18 cellular contexts compared by ENCODE assay signal in the genomic region with DNA sequence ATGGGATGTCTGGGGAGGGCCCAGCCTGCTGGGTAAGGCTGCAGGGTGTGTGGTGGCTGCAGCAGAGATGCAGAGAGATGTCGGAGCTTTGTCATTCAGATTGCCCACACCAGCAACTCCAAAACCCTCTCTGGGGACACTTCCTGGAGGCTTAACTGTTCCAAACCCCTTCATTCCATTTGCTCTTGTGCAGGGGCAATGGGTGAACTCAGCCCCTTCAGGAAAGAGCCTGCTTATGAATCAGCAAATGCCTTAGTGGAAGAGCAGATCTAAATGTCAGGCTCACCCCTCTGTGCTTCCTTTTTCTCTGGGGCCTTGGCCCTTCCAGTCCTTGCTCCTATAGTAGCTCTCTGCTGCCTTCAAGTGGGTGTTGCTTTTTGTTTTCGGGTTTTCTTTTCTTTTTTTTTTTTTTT. TPM values are rescaled to one million over a fixed set of nuclear protein-coding genes. Genes with fewer than 3 reads are reported as not detected.
DNase-seq lines count a peak whose midpoint lies in the region; ATAC-seq, FAIRE-seq and TF ChIP-seq lines count a peak whose summit lies in the region.
"Had no signal": no experiment of that assay in that cellular context is flagged by ENCODE, and none has a peak within 500 bp of the region (broad histone marks: within the 10 kb centered on the region; RNA-seq: fewer than 3 reads in every experiment).

No MANE protein-coding gene starts in this region.

- TF ChIP-seq RAD21 in H1 (IDR thresholded peaks at IDR 0.05 in 1 of 2, conservative IDR thresholded peaks at IDR 0.05 in 1 of 2; ENCODE audit: low read depth in 2 of 2, low read length in 2 of 2), result peak; percentile 43 to 55

- H3K79me2 ChIP-seq in H1 (ENCODE audit: control insufficient read depth in 1 of 2, insufficient read depth in 2 of 2, low read length in 2 of 2), result no peaks in the 10 kb centered on the region
- H3K79me2 ChIP-seq: parathyroid adenoma had no signal

- TF ChIP-seq EP300 in H1 (IDR thresholded peaks at IDR 0.05; ENCODE audit: borderline replicate concordance in 1 of 2, low read depth in 2 of 2, low read length in 2 of 2), result no peak

- peak overlapping the region; percentile 86; the same call in 1 of the 2 replicates for H2BK12ac ChIP-seq in H1 (ENCODE audit: low read depth, low read length)

- H3K4me3 ChIP-seq in H7 (ENCODE audit: insufficient read depth, low read depth, low read length), result no peak overlapping the region
- no peak overlapping the region for H3K4me3 ChIP-seq in H1 (ENCODE audit: extremely low read depth in 1 of 4, insufficient read depth in 2 of 4, low read depth in 3 of 4, low read length in 4 of 4)
- no peak overlapping the region for H3K4me3 ChIP-seq in effector memory CD4-positive, alpha-beta T cell (ENCODE audit: insufficient read depth, low read depth, low read length, poor library complexity, severe bottlenecking)
- H3K4me3 ChIP-seq: right lobe of liver had no signal

- FAIRE-seq in H1 (lab: Jason Lieb, UNC), result peak; percentile 85

- H3K36me3 Mint-ChIP-seq in activated naive CD4-positive, alpha-beta T cell treated with anti-CD3 and anti-CD28 coated beads, Interleukin-2, amount 50 U/mL, for 72 hours, result no peaks in the 10 kb centered on the region
- H3K36me3 Mint-ChIP-seq in progenitor cell of endocrine pancreas (ENCODE audit: insufficient read depth), result no peaks in the 10 kb centered on the region
- H3K36me3 Mint-ChIP-seq: brain, natural killer cell had no signal

- no peak overlapping the region for H3K14ac ChIP-seq in H1 (ENCODE audit: insufficient read length)

- H3K27me3 Mint-ChIP-seq in progenitor cell of endocrine pancreas, result peaks cover 23% of the 10 kb centered on the region

- H4K91ac ChIP-seq in H1 (replicated peaks; ENCODE audit: insufficient read length, low read length), result peak overlapping the region; percentile 97

- H2AK5ac ChIP-seq in H1 (ENCODE audit: low read depth, low read length), result no peak overlapping the region; the same call in 1 of the 2 replicates

- peak overlapping the region; percentile 61; the same call in 1 of the 2 replicates for H2BK5ac ChIP-seq in H1 (ENCODE audit: low read depth, low read length)

- H4K8ac ChIP-seq in H1 (ENCODE audit: extremely low read depth, insufficient read depth, low read length), result no peak overlapping the region

- H3K56ac ChIP-seq in H1 (replicated peaks; ENCODE audit: insufficient read length, low read depth, low read length), result no peak overlapping the region

- peak overlapping the region; percentile 54; the same call in 1 of the 2 replicates for H2AFZ ChIP-seq in H1 (ENCODE audit: low read length)
- H2AFZ ChIP-seq: parathyroid adenoma had no signal

- peak overlapping the region; percentile 69 for H3K4ac ChIP-seq in H1 (replicated peaks; ENCODE audit: insufficient read length, low read depth, low read length)

- DNase-seq in AG09319 (ENCODE audit: extremely low read depth, low read depth), result no peak
- DNase-seq in H7, result peak; percentile 73
- DNase-seq in NCI-H1694 (lab: John Stamatoyannopoulos, UW), result peak; percentile 56
- DNase-seq in H1 (ENCODE audit: low read depth in 1 of 2, low spot score in 2 of 2), result no peak
- no peak for DNase-seq in activated naive CD4-positive, alpha-beta T cell treated with anti-CD3 and anti-CD28 coated beads, Interleukin-2, amount 50 U/mL, for 72 hours (ENCODE audit: low spot score in 2 of 2)
- DNase-seq in D341Med (ENCODE audit: low spot score), result no peak
- DNase-seq in effector memory CD4-positive, alpha-beta T cell, result no peak
- DNase-seq in progenitor cell of endocrine pancreas (ENCODE audit: low spot score, unreplicated experiment), result no peak
- DNase-seq: activated CD4-positive, alpha-beta T cell treated with anti-CD3 and anti-CD28 coated beads, Interleukin-2, amount 10 ng/mL, durations not matched to agents 24 days and 14 days; activated naive CD8-positive, alpha-beta T cell treated with anti-CD3 and anti-CD28 coated beads, Interleukin-2, amount 50 U/mL, for 24 hours; DMS153; left colon; natural killer cell; NCI-H146; right lobe of liver; SW 1271 had no signal

- H3K4me1 ChIP-seq in H1 (replicated peaks in 1 of 4; ENCODE audit: control insufficient read depth in 3 of 4, insufficient read depth in 4 of 4, low read length in 3 of 4), result peaks cover 21 to 39% (median 25%) of the 10 kb centered on the region in 4 experiments
- no peaks in the 10 kb centered on the region for H3K4me1 ChIP-seq in effector memory CD4-positive, alpha-beta T cell (ENCODE audit: control insufficient read depth, insufficient read depth, low read length, poor library complexity, severe bottlenecking)
- H3K4me1 ChIP-seq: parathyroid adenoma, right lobe of liver had no signal

- H3K18ac ChIP-seq in H1 (ENCODE audit: extremely low read depth, low read length), result peak overlapping the region; percentile 63

- no peaks in the 10 kb centered on the region for H3K9me3 ChIP-seq in H1 (ENCODE audit: insufficient read depth in 2 of 2, low read depth in 1 of 2, low read length in 1 of 2)
- H3K9me3 ChIP-seq in effector memory CD4-positive, alpha-beta T cell (ENCODE audit: control insufficient read depth, low read length), result no peaks in the 10 kb centered on the region
- H3K9me3 ChIP-seq: right lobe of liver had no signal

- H3K27ac Mint-ChIP-seq in activated naive CD4-positive, alpha-beta T cell treated with anti-CD3 and anti-CD28 coated beads, Interleukin-2, amount 50 U/mL, for 72 hours, result no peak overlapping the region
- H3K27ac Mint-ChIP-seq in progenitor cell of endocrine pancreas, result no peak overlapping the region
- H3K27ac Mint-ChIP-seq: activated CD4-positive, alpha-beta T cell treated with anti-CD3 and anti-CD28 coated beads, Interleukin-2, amount 10 ng/mL, durations not matched to agents 24 days and 14 days; activated naive CD8-positive, alpha-beta T cell treated with anti-CD3 and anti-CD28 coated beads, Interleukin-2, amount 50 U/mL, for 24 hours; brain; natural killer cell had no signal

- no peak overlapping the region for H4K5ac ChIP-seq in H1 (ENCODE audit: insufficient read length, low read depth, low read length)

- no peak for TF ChIP-seq POLR2A in H1 (IDR thresholded peaks at IDR 0.05; ENCODE audit: control extremely low read depth in 1 of 2, low read depth in 2 of 2, low read length in 2 of 2)

- H3K27ac ChIP-seq in H1 (ENCODE audit: low read depth, low read length), result no peak overlapping the region
- no peak overlapping the region for H3K27ac ChIP-seq in effector memory CD4-positive, alpha-beta T cell (ENCODE audit: insufficient read depth, low read length, poor library complexity, severe bottlenecking)
- H3K27ac ChIP-seq: parathyroid adenoma, right lobe of liver had no signal

- ATAC-seq in activated naive CD4-positive, alpha-beta T cell treated with anti-CD3 and anti-CD28 coated beads, Interleukin-2, amount 50 U/mL, for 72 hours, result no peak
- ATAC-seq: activated naive CD8-positive, alpha-beta T cell treated with anti-CD3 and anti-CD28 coated beads, Interleukin-2, amount 50 U/mL, for 24 hours; left colon; natural killer cell; right lobe of liver had no signal

- H3K4me2 ChIP-seq in H1 (ENCODE audit: insufficient read depth in 1 of 2, low read depth in 2 of 2, low read length in 2 of 2), result peak overlapping the region; percentile 9 to 47

- TF ChIP-seq CTCF in AG09319 (IDR thresholded peaks at IDR 0.05; ENCODE audit: low read depth, low read length) (peak; percentile 16), H1 (IDR thresholded peaks at IDR 0.05; ENCODE audit: control extremely low read depth in 1 of 3, insufficient read depth in 1 of 3, low read depth in 1 of 3, low read length in 3 of 3) (peak in 2 of 3 experiments; percentile 22 to 26; a peak in 2 of 4 replicates), progenitor cell of endocrine pancreas (IDR thresholded peaks at IDR 0.05; ENCODE audit: unreplicated experiment) (no peak)

- POLR2A ChIA-PET in H1 (lab: Charles Lee; ENCODE audit: partially characterized antibody), result interaction anchor here (1.9 to 2.1 kb wide), 2 partner anchors 9 to 21 kb away, joined by 5 to 9 read pairs; no protein-coding TSS in a partner anchor

- H3K36me3 ChIP-seq in H7 (replicated peaks; ENCODE audit: control insufficient read depth, insufficient read depth, low read length) (no peaks in the 10 kb centered on the region; the same call in 1 of the 2 replicates), H1 (ENCODE audit: control insufficient read depth in 2 of 4, insufficient read depth in 4 of 4, low read length in 3 of 4) (no peaks in the 10 kb centered on the region)
- no peaks in the 10 kb centered on the region for H3K36me3 ChIP-seq in effector memory CD4-positive, alpha-beta T cell (ENCODE audit: control insufficient read depth, insufficient read depth, low read length)
- H3K36me3 ChIP-seq: right lobe of liver had no signal

- peak overlapping the region; percentile 82; the same call in 1 of the 2 replicates for H2BK20ac ChIP-seq in H1 (ENCODE audit: low read length)

- CTCF ChIA-PET in H1 (lab: Charles Lee; ENCODE audit: partially characterized antibody), result interaction anchor here (0.7 to 4.8 kb wide), 14 partner anchors 10 to 320 kb away, joined by 3 to 24 read pairs (median 4); no protein-coding TSS in a partner anchor

- H3K79me1 ChIP-seq in H1 (ENCODE audit: low read depth, low read length), result no peaks in the 10 kb centered on the region

- 65% methylated on average over 2 of the region's 2 CpGs; no CpG with 5 or more reads in 1 of the 2 experiments for WGBS in H1 (ENCODE audit: extremely low coverage in 1 of 2, insufficient coverage in 1 of 2, insufficient read length in 1 of 2, insufficient replicate concordance in 2 of 2, low coverage in 1 of 2, low lambda C conversion rate in 2 of 2, missing lambda C conversion rate in 1 of 2), 2 experiments

- H3K27me3 ChIP-seq in H7 (ENCODE audit: control insufficient read depth, insufficient read depth, low read length) (no peaks in the 10 kb centered on the region; the same call in 1 of the 2 replicates), H1 (replicated peaks in 1 of 4; ENCODE audit: control insufficient read depth in 3 of 4, extremely low read depth in 1 of 4, insufficient read depth in 3 of 4, low read length in 3 of 4) (peaks cover 0 to 4% (median 3%) of the 10 kb centered on the region in 4 experiments; a peak in 2 of 7 replicates)
- no peaks in the 10 kb centered on the region for H3K27me3 ChIP-seq in effector memory CD4-positive, alpha-beta T cell (replicated peaks; ENCODE audit: control insufficient read depth, insufficient read depth, low read length, poor library complexity, severe bottlenecking)
- H3K27me3 ChIP-seq: right lobe of liver had no signal

- no peak overlapping the region for H3K9ac ChIP-seq in H1 (replicated peaks in 1 of 4; ENCODE audit: extremely low read depth in 1 of 4, low read depth in 3 of 4, low read length in 3 of 4)
- H3K9ac ChIP-seq: parathyroid adenoma had no signal

- H4K20me1 ChIP-seq in H1 (replicated peaks in 1 of 2; ENCODE audit: control insufficient read depth in 1 of 2, insufficient read depth in 2 of 2, low read length in 2 of 2), result no peaks in the 10 kb centered on the region

- no peak overlapping the region for H3K23ac ChIP-seq in H1 (ENCODE audit: insufficient read length)

- H3K4me1 Mint-ChIP-seq in progenitor cell of endocrine pancreas (ENCODE audit: low read depth), result no peaks in the 10 kb centered on the region
- H3K4me1 Mint-ChIP-seq: activated CD4-positive, alpha-beta T cell treated with anti-CD3 and anti-CD28 coated beads, Interleukin-2, amount 10 ng/mL, durations not matched to agents 24 days and 14 days; activated naive CD8-positive, alpha-beta T cell treated with anti-CD3 and anti-CD28 coated beads, Interleukin-2, amount 50 U/mL, for 24 hours; natural killer cell had no signal

- H2BK120ac ChIP-seq in H1 (replicated peaks; ENCODE audit: low read depth, low read length), result peak overlapping the region; percentile 84

- peaks cover 2% of the 10 kb centered on the region; the same call in 1 of the 2 replicates for H3K23me2 ChIP-seq in H1 (ENCODE audit: low read depth, low read length)

- no peaks in the 10 kb centered on the region for H3K9me3 Mint-ChIP-seq in activated naive CD4-positive, alpha-beta T cell treated with anti-CD3 and anti-CD28 coated beads, Interleukin-2, amount 50 U/mL, for 72 hours
- H3K9me3 Mint-ChIP-seq in progenitor cell of endocrine pancreas (ENCODE audit: low read depth), result no peaks in the 10 kb centered on the region
- H3K9me3 Mint-ChIP-seq: activated CD4-positive, alpha-beta T cell treated with anti-CD3 and anti-CD28 coated beads, Interleukin-2, amount 10 ng/mL, durations not matched to agents 24 days and 14 days; activated naive CD8-positive, alpha-beta T cell treated with anti-CD3 and anti-CD28 coated beads, Interleukin-2, amount 50 U/mL, for 24 hours; natural killer cell had no signal

- no peak overlapping the region for H3K4me3 Mint-ChIP-seq in progenitor cell of endocrine pancreas (ENCODE audit: low read depth)
- H3K4me3 Mint-ChIP-seq: activated CD4-positive, alpha-beta T cell treated with anti-CD3 and anti-CD28 coated beads, Interleukin-2, amount 10 ng/mL, durations not matched to agents 24 days and 14 days; activated naive CD8-positive, alpha-beta T cell treated with anti-CD3 and anti-CD28 coated beads, Interleukin-2, amount 50 U/mL, for 24 hours; brain; natural killer cell had no signal

- H2BK15ac ChIP-seq in H1 (ENCODE audit: low read length), result 0 out of 2 replicates have a peak overlapping the region, but pooled peaks have one; percentile 11

RNA-seq across cellular contexts. Expression of gene GPATCH2L, which starts 36.7 kb away (rescaled TPM):
- 43.1 and 46.0 TPM in 2 replicates for total RNA-seq in H7 (2014; rRNA removed; shearing (Covaris generic))
- 54.9 and 56.1 TPM in 2 replicates for total RNA-seq in H1 (2021; fragmentation: NEBNext Ultra II Directional; extraction: Animal tissue kit (Norgen Biotek cat#: 25700))
- 26.0 and 36.9 TPM in 2 replicates for polyA plus RNA-seq in H1 (2011; rRNA removed)
- 42.9 TPM for polyA plus RNA-seq in H1 (2011; cell fraction: cytosol; rRNA removed)
- 58.6 TPM for polyA plus RNA-seq in H1 (2011; cell fraction: nucleus; rRNA removed)
- 25.5 to 35.7 TPM (median 30.8 TPM) in 4 replicates for polyA plus RNA-seq in H1 (2012, experiment 1 of 2)
- polyA plus RNA-seq in H1 (2012, experiment 2 of 2), result 2.3 TPM
- polyA plus RNA-seq in H1 (2013, experiment 1 of 2), result 19.0 TPM
- 18.2 TPM for polyA plus RNA-seq in H1 (2013, experiment 2 of 2)
- 96.6 and 98.9 TPM in 2 replicates for polyA minus RNA-seq in H1 (2011; rRNA and poly(A)+ RNA removed)
- polyA minus RNA-seq in H1 (2011; cell fraction: cytosol; rRNA and poly(A)+ RNA removed), result 32.0 TPM
- polyA minus RNA-seq in H1 (2011; cell fraction: nucleus; rRNA and poly(A)+ RNA removed), result 106 TPM
- 10 to 100 TPM; 58.3 to 75.9 TPM for total RNA-seq in activated naive CD4-positive, alpha-beta T cell treated with anti-CD3 and anti-CD28 coated beads, Interleukin-2, amount 50 U/mL, for 72 hours
- total RNA-seq in progenitor cell of endocrine pancreas, result 73.3 TPM in 2 replicates

Comparison
In these comparisons a context has a peak if more than half of its experiments do, and no peak if none do; other contexts are left out.
1. DNase-seq: peak in H7 (single experiment) and NCI-H1694 (single experiment); none in AG09319 (single experiment), H1 (0 of 2), activated naive CD4-positive, alpha-beta T cell treated with anti-CD3 and anti-CD28 coated beads, Interleukin-2, amount 50 U/mL, for 72 hours (0 of 2), D341Med (single experiment), effector memory CD4-positive, alpha-beta T cell (0 of 3) and progenitor cell of endocrine pancreas (single experiment).